2 cellular contexts compared by ENCODE assay signal in the genomic region with DNA sequence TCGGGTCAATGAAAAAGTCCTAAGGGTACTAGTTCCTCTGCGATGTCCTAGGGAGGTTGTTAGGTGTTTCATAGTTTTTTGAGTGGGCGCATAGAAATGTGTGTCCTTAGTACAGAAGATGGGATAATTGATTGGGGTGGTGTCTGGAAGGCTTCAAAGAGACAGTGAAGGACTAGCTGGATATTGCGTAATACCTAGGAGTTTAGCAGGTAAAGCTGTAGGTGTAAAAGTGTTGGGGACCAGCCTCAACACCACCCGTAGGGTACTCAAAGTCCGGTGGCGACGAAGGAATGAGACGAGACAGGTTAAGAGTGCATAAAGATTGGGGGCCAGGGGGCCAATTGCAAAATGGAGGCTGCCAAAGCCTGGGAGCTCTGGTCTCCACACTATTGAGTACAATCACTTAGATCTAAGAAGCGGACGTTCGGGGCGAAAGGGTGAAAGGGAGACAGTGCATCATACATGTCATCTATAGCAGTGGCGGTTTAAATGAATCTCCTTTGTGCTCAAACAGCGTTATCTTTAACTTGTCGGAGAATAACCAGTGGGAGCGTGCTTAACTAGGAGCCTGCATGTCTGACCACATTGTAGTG.
TF ChIP-seq lines count a peak whose summit lies in the region.

No MANE protein-coding gene starts in this region.

TF ChIP-seq in SK-N-SH, 30 proteins besides CTCF, POLR2A, EP300 and RAD21 (continued from another document):
- no peak for TF ChIP-seq JUND (IDR thresholded peaks at IDR 0.05)
- TF ChIP-seq MEF2A (IDR thresholded peaks at IDR 0.05; ENCODE audit: borderline replicate concordance, low read depth) = no peak
- no peak for TF ChIP-seq CHD2 (IDR thresholded peaks at IDR 0.05; ENCODE audit: low read length, partially characterized antibody)
- TF ChIP-seq ELF1 (IDR thresholded peaks at IDR 0.05) = no peak
- TF ChIP-seq, protein P1, sequence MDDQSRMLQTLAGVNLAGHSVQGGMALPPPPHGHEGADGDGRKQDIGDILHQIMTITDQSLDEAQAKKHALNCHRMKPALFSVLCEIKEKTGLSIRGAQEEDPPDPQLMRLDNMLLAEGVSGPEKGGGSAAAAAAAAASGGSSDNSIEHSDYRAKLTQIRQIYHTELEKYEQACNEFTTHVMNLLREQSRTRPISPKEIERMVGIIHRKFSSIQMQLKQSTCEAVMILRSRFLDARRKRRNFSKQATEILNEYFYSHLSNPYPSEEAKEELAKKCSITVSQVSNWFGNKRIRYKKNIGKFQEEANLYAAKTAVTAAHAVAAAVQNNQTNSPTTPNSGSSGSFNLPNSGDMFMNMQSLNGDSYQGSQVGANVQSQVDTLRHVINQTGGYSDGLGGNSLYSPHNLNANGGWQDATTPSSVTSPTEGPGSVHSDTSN (IDR thresholded peaks at IDR 0.05) = no peak
- TF ChIP-seq RCOR1 (IDR thresholded peaks at IDR 0.05; ENCODE audit: low read length) = no peak
- TF ChIP-seq, protein P2, sequence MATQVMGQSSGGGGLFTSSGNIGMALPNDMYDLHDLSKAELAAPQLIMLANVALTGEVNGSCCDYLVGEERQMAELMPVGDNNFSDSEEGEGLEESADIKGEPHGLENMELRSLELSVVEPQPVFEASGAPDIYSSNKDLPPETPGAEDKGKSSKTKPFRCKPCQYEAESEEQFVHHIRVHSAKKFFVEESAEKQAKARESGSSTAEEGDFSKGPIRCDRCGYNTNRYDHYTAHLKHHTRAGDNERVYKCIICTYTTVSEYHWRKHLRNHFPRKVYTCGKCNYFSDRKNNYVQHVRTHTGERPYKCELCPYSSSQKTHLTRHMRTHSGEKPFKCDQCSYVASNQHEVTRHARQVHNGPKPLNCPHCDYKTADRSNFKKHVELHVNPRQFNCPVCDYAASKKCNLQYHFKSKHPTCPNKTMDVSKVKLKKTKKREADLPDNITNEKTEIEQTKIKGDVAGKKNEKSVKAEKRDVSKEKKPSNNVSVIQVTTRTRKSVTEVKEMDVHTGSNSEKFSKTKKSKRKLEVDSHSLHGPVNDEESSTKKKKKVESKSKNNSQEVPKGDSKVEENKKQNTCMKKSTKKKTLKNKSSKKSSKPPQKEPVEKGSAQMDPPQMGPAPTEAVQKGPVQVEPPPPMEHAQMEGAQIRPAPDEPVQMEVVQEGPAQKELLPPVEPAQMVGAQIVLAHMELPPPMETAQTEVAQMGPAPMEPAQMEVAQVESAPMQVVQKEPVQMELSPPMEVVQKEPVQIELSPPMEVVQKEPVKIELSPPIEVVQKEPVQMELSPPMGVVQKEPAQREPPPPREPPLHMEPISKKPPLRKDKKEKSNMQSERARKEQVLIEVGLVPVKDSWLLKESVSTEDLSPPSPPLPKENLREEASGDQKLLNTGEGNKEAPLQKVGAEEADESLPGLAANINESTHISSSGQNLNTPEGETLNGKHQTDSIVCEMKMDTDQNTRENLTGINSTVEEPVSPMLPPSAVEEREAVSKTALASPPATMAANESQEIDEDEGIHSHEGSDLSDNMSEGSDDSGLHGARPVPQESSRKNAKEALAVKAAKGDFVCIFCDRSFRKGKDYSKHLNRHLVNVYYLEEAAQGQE (IDR thresholded peaks at IDR 0.05; ENCODE audit: low read depth, low read length) = no peak
- no peak for TF ChIP-seq RFX5 (IDR thresholded peaks at IDR 0.05; ENCODE audit: low read length)
- TF ChIP-seq EZH2phosphoT487 (IDR thresholded peaks at IDR 0.05; ENCODE audit: borderline replicate concordance, low read depth) = no peak
- TF ChIP-seq FOSL2 (IDR thresholded peaks at IDR 0.05; ENCODE audit: borderline replicate concordance, low read depth) = no peak
- no peak for TF ChIP-seq NFIC (IDR thresholded peaks at IDR 0.05; ENCODE audit: borderline replicate concordance)
- TF ChIP-seq TCF12 (IDR thresholded peaks at IDR 0.05) = no peak
- TF ChIP-seq, protein P3, sequence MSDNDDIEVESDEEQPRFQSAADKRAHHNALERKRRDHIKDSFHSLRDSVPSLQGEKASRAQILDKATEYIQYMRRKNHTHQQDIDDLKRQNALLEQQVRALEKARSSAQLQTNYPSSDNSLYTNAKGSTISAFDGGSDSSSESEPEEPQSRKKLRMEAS (IDR thresholded peaks at IDR 0.05; ENCODE audit: low read depth) = no peak
- no peak for TF ChIP-seq GABPA (IDR thresholded peaks at IDR 0.05; ENCODE audit: low read depth)

TF ChIP-seq in SK-N-SH treated with all-trans-retinoic acid at 6 μM for 48 hours, 23 proteins besides CTCF, POLR2A, EP300 and RAD21:
- TF ChIP-seq, protein P4, sequence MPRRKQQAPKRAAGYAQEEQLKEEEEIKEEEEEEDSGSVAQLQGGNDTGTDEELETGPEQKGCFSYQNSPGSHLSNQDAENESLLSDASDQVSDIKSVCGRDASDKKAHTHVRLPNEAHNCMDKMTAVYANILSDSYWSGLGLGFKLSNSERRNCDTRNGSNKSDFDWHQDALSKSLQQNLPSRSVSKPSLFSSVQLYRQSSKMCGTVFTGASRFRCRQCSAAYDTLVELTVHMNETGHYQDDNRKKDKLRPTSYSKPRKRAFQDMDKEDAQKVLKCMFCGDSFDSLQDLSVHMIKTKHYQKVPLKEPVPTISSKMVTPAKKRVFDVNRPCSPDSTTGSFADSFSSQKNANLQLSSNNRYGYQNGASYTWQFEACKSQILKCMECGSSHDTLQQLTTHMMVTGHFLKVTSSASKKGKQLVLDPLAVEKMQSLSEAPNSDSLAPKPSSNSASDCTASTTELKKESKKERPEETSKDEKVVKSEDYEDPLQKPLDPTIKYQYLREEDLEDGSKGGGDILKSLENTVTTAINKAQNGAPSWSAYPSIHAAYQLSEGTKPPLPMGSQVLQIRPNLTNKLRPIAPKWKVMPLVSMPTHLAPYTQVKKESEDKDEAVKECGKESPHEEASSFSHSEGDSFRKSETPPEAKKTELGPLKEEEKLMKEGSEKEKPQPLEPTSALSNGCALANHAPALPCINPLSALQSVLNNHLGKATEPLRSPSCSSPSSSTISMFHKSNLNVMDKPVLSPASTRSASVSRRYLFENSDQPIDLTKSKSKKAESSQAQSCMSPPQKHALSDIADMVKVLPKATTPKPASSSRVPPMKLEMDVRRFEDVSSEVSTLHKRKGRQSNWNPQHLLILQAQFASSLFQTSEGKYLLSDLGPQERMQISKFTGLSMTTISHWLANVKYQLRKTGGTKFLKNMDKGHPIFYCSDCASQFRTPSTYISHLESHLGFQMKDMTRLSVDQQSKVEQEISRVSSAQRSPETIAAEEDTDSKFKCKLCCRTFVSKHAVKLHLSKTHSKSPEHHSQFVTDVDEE (CRISPR knock-in tag; IDR thresholded peaks at IDR 0.05) = no peak
- no peak for TF ChIP-seq BACH2 (CRISPR knock-in tag; IDR thresholded peaks at IDR 0.05; ENCODE audit: borderline replicate concordance)
